Comparison of ENCODE assay signal across 36 cellular contexts in the genomic region with DNA sequence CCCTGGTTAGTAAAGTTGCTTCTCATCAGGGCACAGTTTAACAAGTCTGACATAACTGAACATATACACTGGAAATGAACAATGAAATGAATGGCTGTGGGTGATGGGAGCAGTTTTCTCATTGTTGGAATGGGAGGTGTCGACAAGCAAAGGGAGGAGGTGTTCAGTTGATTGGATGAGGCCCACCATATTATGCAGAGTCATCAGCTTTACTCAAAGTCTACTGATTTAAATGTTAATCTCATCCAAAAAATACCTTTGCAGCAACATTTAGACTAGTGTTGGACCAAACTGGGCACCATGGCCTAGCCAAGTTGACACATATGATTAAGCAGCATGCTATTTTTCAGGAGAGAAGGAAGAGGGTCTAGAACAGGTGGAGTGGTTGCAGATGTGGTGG.
DNase-seq lines count a peak whose midpoint lies in the region; ATAC-seq, FAIRE-seq and TF ChIP-seq lines count a peak whose summit lies in the region.
"Had no signal": no experiment of that assay in that cellular context is flagged by ENCODE, and none has a peak within 500 bp of the region (broad histone marks: within the 10 kb centered on the region; RNA-seq: fewer than 3 reads in every experiment).

No MANE protein-coding gene starts in this region.

- H3K27ac Mint-ChIP-seq in nephron progenitor cell, result no peak overlapping the region
- H3K27ac Mint-ChIP-seq: B cell; CD4-positive, alpha-beta memory T cell; CD4-positive, alpha-beta T cell; CD4-positive, CD25-positive, alpha-beta regulatory T cell; CD8-positive, alpha-beta T cell had no signal

- no peak for FAIRE-seq in HepG2 (lab: Jason Lieb, UNC)
- FAIRE-seq in A549 (lab: Jason Lieb, UNC), result no peak
- no peak for FAIRE-seq in K562 (lab: Jason Lieb, UNC)
- FAIRE-seq: A204.1, D721Med had no signal

- no peak overlapping the region for H4K8ac ChIP-seq in IMR-90 (ENCODE audit: low read depth in 2 of 2, low read length in 2 of 2)

- H2BK15ac ChIP-seq in IMR-90 (ENCODE audit: low read depth, low read length), result no peak overlapping the region

- no peak overlapping the region for H3K23ac ChIP-seq in IMR-90 (ENCODE audit: low read depth, low read length)

- H3K36me3 ChIP-seq in HepG2 (replicated peaks in 1 of 2; ENCODE audit: control insufficient read depth in 1 of 2, insufficient read depth in 2 of 2, low read length in 2 of 2) (no peaks in the 10 kb centered on the region), right lobe of liver (no peaks in the 10 kb centered on the region), IMR-90 (ENCODE audit: control insufficient read depth, insufficient read depth, low read length) (no peaks in the 10 kb centered on the region), K562 (ENCODE audit: control insufficient read depth, insufficient read depth, low read length) (no peaks in the 10 kb centered on the region), left ventricle myocardium inferior (no peaks in the 10 kb centered on the region)
- H3K36me3 ChIP-seq: BE2C; BLaER1; BLaER1 treated with 17β-estradiol and CSF1 and Interleukin-3, amounts not matched to agents 10 nM and 100 nM had no signal

- H2AFZ ChIP-seq in HepG2 (ENCODE audit: low read length), result no peak overlapping the region
- no peak overlapping the region for H2AFZ ChIP-seq in IMR-90 (replicated peaks; ENCODE audit: low read length, poor library complexity)
- H2AFZ ChIP-seq in K562 (ENCODE audit: low read depth, low read length), result no peak overlapping the region

- no peak overlapping the region for H2BK20ac ChIP-seq in IMR-90 (ENCODE audit: low read depth, low read length)

- no peak overlapping the region for H2BK120ac ChIP-seq in IMR-90 (ENCODE audit: low read depth, low read length)

- H3K27ac ChIP-seq in HepG2 (ENCODE audit: extremely low read length, insufficient read depth, low read length) (no peak overlapping the region), right lobe of liver (no peak overlapping the region), A549 (no peak overlapping the region), IMR-90 (ENCODE audit: insufficient read depth, low read length) (no peak overlapping the region), K562 (ENCODE audit: extremely low read depth, low read depth, low read length) (no peak overlapping the region), left ventricle myocardium inferior (replicated peaks) (no peak overlapping the region)
- H3K27ac ChIP-seq: 22Rv1; BLaER1; BLaER1 treated with 17β-estradiol and CSF1 and Interleukin-3, amounts not matched to agents 10 nM and 100 nM; C4-2B had no signal

- H2AK9ac ChIP-seq in IMR-90 (replicated peaks; ENCODE audit: low read depth, low read length, poor library complexity), result no peak overlapping the region

- H3K9me1 ChIP-seq in IMR-90 (ENCODE audit: insufficient read depth, low read length) (no peaks in the 10 kb centered on the region), K562 (ENCODE audit: control insufficient read depth, insufficient read depth, low read length) (no peaks in the 10 kb centered on the region)

- BruUV-seq in HepG2 (replicated peaks; lab: Mats Ljungman, UMichigan), result no TSS peak
- no TSS peak for BruUV-seq in IMR-90 (replicated peaks; lab: Mats Ljungman, UMichigan)
- no TSS peak for BruUV-seq in K562 (replicated peaks; lab: Mats Ljungman, UMichigan)

- POLR2A ChIA-PET in HepG2 (lab: Yijun Ruan, JAX) (no interaction called here), A549 (lab: Yijun Ruan, JAX) (no interaction called here), IMR-90 (lab: Charles Lee; ENCODE audit: unreplicated experiment) (no interaction called here), K562 (lab: Yijun Ruan, JAX) (interaction anchor here (1.7 kb wide), 1 partner anchor 23 kb away, joined by 4 read pairs; no protein-coding TSS in a partner anchor)

- H3K56ac ChIP-seq in IMR-90 (ENCODE audit: extremely low read depth, insufficient read depth, low read length), result no peak overlapping the region

- no peaks in the 10 kb centered on the region for H3K9me3 ChIP-seq in HepG2 (ENCODE audit: low read length)
- H3K9me3 ChIP-seq in right lobe of liver, result no peaks in the 10 kb centered on the region
- H3K9me3 ChIP-seq in A549, result 0 out of 3 replicates have a peak, but pooled peaks cover 2% of the 10 kb centered on the region
- no peaks in the 10 kb centered on the region for H3K9me3 ChIP-seq in IMR-90 (ENCODE audit: control insufficient read depth, insufficient read depth, low read length)
- H3K9me3 ChIP-seq in K562 (replicated peaks; ENCODE audit: control insufficient read depth, insufficient read depth, low read depth, low read length), result no peaks in the 10 kb centered on the region
- H3K9me3 ChIP-seq in left ventricle myocardium inferior (replicated peaks), result peaks cover 27% of the 10 kb centered on the region
- H3K9me3 ChIP-seq: BE2C, Caco-2 had no signal

- TF ChIP-seq CTCF in HepG2 (CRISPR knock-in tag; IDR thresholded peaks at IDR 0.05) (no peak), right lobe of liver (IDR thresholded peaks at IDR 0.05) (no peak), A549 (IDR thresholded peaks at IDR 0.05) (no peak), IMR-90 (conservative IDR thresholded peaks at IDR 0.05; ENCODE audit: low read depth, low read length) (no peak), K562 (IDR thresholded peaks at IDR 0.05 in 2 of 3, conservative IDR thresholded peaks at IDR 0.05 in 1 of 3; ENCODE audit: insufficient read depth in 2 of 3, low read depth in 1 of 3, low read length in 3 of 3) (no peak), left ventricle myocardium inferior (IDR thresholded peaks at IDR 0.05; ENCODE audit: borderline replicate concordance) (no peak), nephron progenitor cell (IDR thresholded peaks at IDR 0.05) (no peak)

- H2AK5ac ChIP-seq in IMR-90 (ENCODE audit: low read depth, low read length), result no peak overlapping the region

- H3K4ac ChIP-seq in IMR-90 (ENCODE audit: low read depth, low read length), result no peak overlapping the region

- H2BK5ac ChIP-seq in IMR-90 (ENCODE audit: low read depth, low read length, poor library complexity, severe bottlenecking), result no peak overlapping the region

- ATAC-seq in HepG2, result no peak
- no peak for ATAC-seq in right lobe of liver
- ATAC-seq in A549, result no peak
- no peak for ATAC-seq in IMR-90 (ENCODE audit: low read depth)
- ATAC-seq in K562, result no peak
- ATAC-seq in HG03159 (IDR thresholded peaks at IDR 0.05; ENCODE audit: unreplicated experiment), result no peak
- ATAC-seq: CD8-positive, alpha-beta T cell had no signal

- H3K4me1 Mint-ChIP-seq in nephron progenitor cell, result no peaks in the 10 kb centered on the region
- H3K4me1 Mint-ChIP-seq: B cell; CD14-positive monocyte; CD4-positive, alpha-beta memory T cell; CD4-positive, CD25-positive, alpha-beta regulatory T cell; CD8-positive, alpha-beta memory T cell had no signal

- H3K9ac ChIP-seq in HepG2 (ENCODE audit: insufficient read depth, low read depth, low read length), result no peak overlapping the region
- no peak overlapping the region for H3K9ac ChIP-seq in IMR-90 (ENCODE audit: low read depth, low read length)
- no peak overlapping the region for H3K9ac ChIP-seq in K562 (ENCODE audit: insufficient read depth in 1 of 2, low read depth in 2 of 2, low read length in 2 of 2)
- H3K9ac ChIP-seq: BLaER1; BLaER1 treated with 17β-estradiol and CSF1 and Interleukin-3, amounts not matched to agents 10 nM and 100 nM had no signal

- H4K20me1 ChIP-seq in HepG2 (ENCODE audit: insufficient read depth, low read length), result no peaks in the 10 kb centered on the region
- H4K20me1 ChIP-seq in IMR-90 (ENCODE audit: insufficient read depth, low read length), result no peaks in the 10 kb centered on the region
- no peaks in the 10 kb centered on the region for H4K20me1 ChIP-seq in K562 (replicated peaks; ENCODE audit: control insufficient read depth, insufficient read depth, low read length)
- H4K20me1 ChIP-seq: BLaER1; BLaER1 treated with 17β-estradiol and CSF1 and Interleukin-3, amounts not matched to agents 10 nM and 100 nM had no signal

- no peak for TF ChIP-seq RAD21 in HepG2 (CRISPR knock-in tag; IDR thresholded peaks at IDR 0.05)
- no peak for TF ChIP-seq RAD21 in A549 (conservative IDR thresholded peaks at IDR 0.05 in 1 of 2, IDR thresholded peaks at IDR 0.05 in 1 of 2)
- no peak for TF ChIP-seq RAD21 in IMR-90 (IDR thresholded peaks at IDR 0.05; ENCODE audit: low read length)
- no peak for TF ChIP-seq RAD21 in K562 (CRISPR knock-in tag; conservative IDR thresholded peaks at IDR 0.05 in 1 of 2, IDR thresholded peaks at IDR 0.05 in 1 of 2)

- peaks cover 7% of the 10 kb centered on the region for H3K27me3 Mint-ChIP-seq in nephron progenitor cell (ENCODE audit: low read depth, poor library complexity)

- 0% methylated on average over 1 of the region's 1 CpG for WGBS in HepG2 (ENCODE audit: low lambda C conversion rate)
- 43% methylated on average over 1 of the region's 1 CpG for WGBS in right lobe of liver (ENCODE audit: insufficient coverage, low coverage, low lambda C conversion rate, missing lambda C conversion rate)
- 5% methylated on average over 1 of the region's 1 CpG for WGBS in A549 (ENCODE audit: missing lambda C conversion rate)
- WGBS in IMR-90 (ENCODE audit: extremely low coverage in 2 of 2, insufficient read length in 1 of 2), 2 experiments, result no CpG with 5 or more reads among the region's 1 CpG
- 0% methylated on average over 1 of the region's 1 CpG for WGBS in K562 (ENCODE audit: insufficient coverage, low coverage, missing lambda C conversion rate)

- H3K4me2 ChIP-seq in HepG2 (ENCODE audit: low read depth, low read length) (no peak overlapping the region), A549 (no peak overlapping the region), IMR-90 (ENCODE audit: low read depth, low read length) (no peak overlapping the region), K562 (ENCODE audit: insufficient read depth, low read length) (no peak overlapping the region)
- H3K4me2 ChIP-seq: BLaER1; BLaER1 treated with 17β-estradiol and CSF1 and Interleukin-3, amounts not matched to agents 10 nM and 100 nM had no signal

- in situ Hi-C loops in HepG2 (cut with HindIII; ENCODE audit: extremely low pct_ligation_motif_present, low pct_unique_long_range_greater_than_20kb), result no loop called here
- in situ Hi-C loops in IMR-90 (cut with MboI; ENCODE audit: low sequenced_read_pairs), result no loop called here
- in situ Hi-C loops in K562 (cut with MboI), result no loop called here

- H3K9me3 Mint-ChIP-seq in nephron progenitor cell, result peaks cover 4% of the 10 kb centered on the region
- H3K9me3 Mint-ChIP-seq: CD8-positive, alpha-beta T cell had no signal

- no peak overlapping the region for H3K18ac ChIP-seq in IMR-90 (ENCODE audit: low read depth, low read length)

- H3K4me1 ChIP-seq in HepG2 (ENCODE audit: insufficient read depth, low read length) (no peaks in the 10 kb centered on the region), right lobe of liver (no peaks in the 10 kb centered on the region), A549 (no peaks in the 10 kb centered on the region), IMR-90 (ENCODE audit: control insufficient read depth, insufficient read depth, low read length) (no peaks in the 10 kb centered on the region), K562 (replicated peaks in 1 of 2; ENCODE audit: control insufficient read depth in 2 of 2, insufficient read depth in 2 of 2, low read length in 2 of 2) (no peaks in the 10 kb centered on the region), left ventricle myocardium inferior (no peaks in the 10 kb centered on the region)
- H3K4me1 ChIP-seq: BE2C, BLaER1, Caco-2 had no signal

- H3K79me2 ChIP-seq in HepG2 (ENCODE audit: insufficient read depth, low read length), result no peaks in the 10 kb centered on the region
- H3K79me2 ChIP-seq in K562 (ENCODE audit: control insufficient read depth, insufficient read depth, low read length), result no peaks in the 10 kb centered on the region

- no peak overlapping the region for H4K5ac ChIP-seq in IMR-90 (ENCODE audit: low read depth, low read length)

- DNase-seq in HepG2 (ENCODE audit: low spot score) (no peak), right lobe of liver (no peak), A549 (ENCODE audit: low read depth in 1 of 2, low spot score in 1 of 2) (no peak), IMR-90 (no peak), K562 (ENCODE audit: extremely low read depth in 1 of 4, low spot score in 3 of 4) (no peak), left ventricle myocardium inferior (no peak), nephron progenitor cell (no peak)
- DNase-seq: 8988T; ACHN; AML-193; BE2C; C1 segment of cervical spinal cord; Caco-2; Calu3; CD4-positive, alpha-beta memory T cell; CD4-positive, alpha-beta T cell; CD4-positive, CD25-positive, alpha-beta regulatory T cell; CD8-positive, alpha-beta memory T cell; CD8-positive, alpha-beta T cell; COR-L47; DMS 273 treated with DMSO at 0.1 percent for 48 hours; DMS153; DMS53; DMS79; DMS79 treated with DMSO at 0.1 percent for 48 hours; DND-41; EL had no signal

- no peak overlapping the region for H3K14ac ChIP-seq in IMR-90 (replicated peaks; ENCODE audit: low read depth, low read length)

- TF ChIP-seq EP300 in HepG2 (IDR thresholded peaks at IDR 0.05; ENCODE audit: low read depth in 2 of 2, low read length in 2 of 2) (no peak), HepG2 (CRISPR knock-in tag; IDR thresholded peaks at IDR 0.05; ENCODE audit: borderline replicate concordance) (no peak), A549 (IDR thresholded peaks at IDR 0.05) (no peak), K562 (IDR thresholded peaks at IDR 0.05; ENCODE audit: low read length) (no peak)

- H3K4me3 ChIP-seq in HepG2 (replicated peaks in 1 of 3; ENCODE audit: insufficient read depth in 1 of 3, low read depth in 2 of 3, low read length in 3 of 3), result no peak overlapping the region
- no peak overlapping the region for H3K4me3 ChIP-seq in right lobe of liver
- no peak overlapping the region for H3K4me3 ChIP-seq in A549
- H3K4me3 ChIP-seq in IMR-90 (ENCODE audit: insufficient read depth, low read depth, low read length), result no peak overlapping the region
- no peak overlapping the region for H3K4me3 ChIP-seq in K562
- H3K4me3 ChIP-seq in left ventricle myocardium inferior, result no peak overlapping the region
- H3K4me3 ChIP-seq: BLaER1; BLaER1 treated with 17β-estradiol and CSF1 and Interleukin-3, amounts not matched to agents 10 nM and 100 nM had no signal

- no peak overlapping the region for H4K91ac ChIP-seq in IMR-90 (ENCODE audit: insufficient read depth, low read depth, low read length)

- dilution Hi-C loops in IMR-90 (cut with HindIII; ENCODE audit: low sequenced_read_pairs, unreplicated experiment), result no loop called here

- H3K36me3 Mint-ChIP-seq in nephron progenitor cell (ENCODE audit: low read depth), result no peaks in the 10 kb centered on the region
- H3K36me3 Mint-ChIP-seq: CD14-positive monocyte; CD4-positive, alpha-beta memory T cell; CD4-positive, CD25-positive, alpha-beta regulatory T cell; CD8-positive, alpha-beta T cell had no signal

- H3K4me3 Mint-ChIP-seq in nephron progenitor cell, result no peak overlapping the region
- H3K4me3 Mint-ChIP-seq: B cell; CD14-positive monocyte; CD4-positive, alpha-beta memory T cell; CD4-positive, alpha-beta T cell; CD4-positive, CD25-positive, alpha-beta regulatory T cell; CD8-positive, alpha-beta memory T cell; CD8-positive, alpha-beta T cell had no signal

- peaks cover 0 to 13% of the 10 kb centered on the region in 2 experiments; a peak in 2 of 5 replicates for H3K27me3 ChIP-seq in HepG2 (ENCODE audit: control insufficient read depth in 1 of 2, insufficient read depth in 2 of 2, low read length in 2 of 2)
- H3K27me3 ChIP-seq in right lobe of liver, result no peaks in the 10 kb centered on the region
- no peaks in the 10 kb centered on the region for H3K27me3 ChIP-seq in IMR-90 (ENCODE audit: control insufficient read depth, insufficient read depth, low read length)
- peaks cover 0 to 5% of the 10 kb centered on the region in 2 experiments; a peak in 1 of 5 replicates for H3K27me3 ChIP-seq in K562 (ENCODE audit: control insufficient read depth in 2 of 2, insufficient read depth in 2 of 2, low read length in 2 of 2)
- no peaks in the 10 kb centered on the region for H3K27me3 ChIP-seq in left ventricle myocardium inferior (ENCODE audit: low read depth)
- H3K27me3 ChIP-seq: BE2C; BLaER1; BLaER1 treated with 17β-estradiol and CSF1 and Interleukin-3, amounts not matched to agents 10 nM and 100 nM had no signal

- intact Hi-C loops in HepG2 (cut with micrococcal nuclease; ENCODE audit: unreplicated experiment) (no loop called here), right lobe of liver (cut with DNase I) (no loop called here), IMR-90 (cut with micrococcal nuclease) (no loop called here), K562 (cut with micrococcal nuclease) (no loop called here), left ventricle myocardium inferior (cut with micrococcal nuclease) (no loop called here)

- CTCF ChIA-PET in HepG2 (lab: Yijun Ruan, JAX; ENCODE audit: low intra/inter-chr PET ratio, low total read pairs), result no interaction called here
- CTCF ChIA-PET in A549 (lab: Yijun Ruan, JAX), result no interaction called here
- CTCF ChIA-PET in IMR-90 (lab: Yijun Ruan, JAX), result no interaction called here
- CTCF ChIA-PET in K562 (lab: Yijun Ruan, JAX; ENCODE audit: low intra/inter-chr PET ratio), result no interaction called here

- TF ChIP-seq POLR2A in HepG2 (IDR thresholded peaks at IDR 0.05; ENCODE audit: insufficient read depth in 1 of 2, low read depth in 2 of 2, low read length in 2 of 2) (no peak), right lobe of liver (IDR thresholded peaks at IDR 0.05) (no peak), A549 (IDR thresholded peaks at IDR 0.05; ENCODE audit: low read length) (no peak), IMR-90 (IDR thresholded peaks at IDR 0.05; ENCODE audit: low read depth, low read length) (no peak), K562 (conservative IDR thresholded peaks at IDR 0.05) (no peak)

- H3K79me1 ChIP-seq in IMR-90 (ENCODE audit: low read depth in 1 of 2, low read length in 2 of 2), result no peaks in the 10 kb centered on the region

Comparison
In these comparisons a context has a peak if more than half of its experiments do, and no peak if none do; other contexts are left out.
1. Of the 241 proteins assayed by ChIP-seq in both HepG2 and K562: peak only in HepG2: MAFF and MAFK; only in K562: MAFG; in both: none; in neither: 238.